17 cellular contexts compared by ENCODE assay signal in genomic region chr6:107083047-107083768, GRCh38. TPM values are rescaled to one million over a fixed set of nuclear protein-coding genes. Genes with fewer than 3 reads are reported as not detected.
DNase-seq lines count a peak whose midpoint lies in the region; ATAC-seq, FAIRE-seq and TF ChIP-seq lines count a peak whose summit lies in the region.
"Had no signal": no experiment of that assay in that cellular context is flagged by ENCODE, and none has a peak within 500 bp of the region (broad histone marks: within the 10 kb centered on the region; RNA-seq: fewer than 3 reads in every experiment).

No MANE protein-coding gene starts in this region.

- peaks cover 0 to 2% of the 10 kb centered on the region in 2 donors for H3K9me3 Mint-ChIP-seq in activated naive CD4-positive, alpha-beta T cell treated with anti-CD3 and anti-CD28 coated beads, Interleukin-2, amount 50 U/mL, for 72 hours

- H3K27ac ChIP-seq in small intestine (ENCODE audit: low read depth in 1 of 2, low read length in 1 of 2): no peak overlapping the region
- H3K27ac ChIP-seq: coronary artery, foreskin keratinocyte, SJSA1 had no signal

- ATAC-seq in activated naive CD4-positive, alpha-beta T cell treated with anti-CD3 and anti-CD28 coated beads, Interleukin-2, amount 50 U/mL, for 72 hours: peak; percentile 52 to 71
- ATAC-seq in HG02610 (IDR thresholded peaks at IDR 0.05; ENCODE audit: unreplicated experiment): peak; percentile 84
- peak; percentile 97 for ATAC-seq in HG03442 (IDR thresholded peaks at IDR 0.05; ENCODE audit: unreplicated experiment)
- no peak for ATAC-seq in SK-N-SH treated with all-trans-retinoic acid at 6 μM for 48 hours
- ATAC-seq: foreskin keratinocyte, left lobe of liver had no signal

- no peak overlapping the region for H3K4me3 ChIP-seq in small intestine (ENCODE audit: low read depth in 1 of 2, low read length in 2 of 2)
- H3K4me3 ChIP-seq: coronary artery, SJSA1 had no signal

- H3K27me3 ChIP-seq in small intestine (ENCODE audit: control insufficient read depth in 2 of 2, insufficient read depth in 2 of 2, low read length in 2 of 2): no peaks in the 10 kb centered on the region
- H3K27me3 ChIP-seq: foreskin keratinocyte, SJSA1 had no signal

- H3K36me3 Mint-ChIP-seq in activated naive CD4-positive, alpha-beta T cell treated with anti-CD3 and anti-CD28 coated beads, Interleukin-2, amount 50 U/mL, for 72 hours: peaks cover 17 to 19% of the 10 kb centered on the region in 2 donors

- no peaks in the 10 kb centered on the region for H3K9me3 ChIP-seq in small intestine (ENCODE audit: control insufficient read depth, low read depth)
- H3K9me3 ChIP-seq: SJSA1 had no signal

- FAIRE-seq in small intestine (lab: Jason Lieb, UNC): no peak

- no peaks in the 10 kb centered on the region for H3K4me1 ChIP-seq in small intestine (ENCODE audit: control insufficient read depth in 2 of 2, insufficient read depth in 1 of 2, low read depth in 1 of 2, low read length in 1 of 2)
- H3K4me1 ChIP-seq: foreskin keratinocyte had no signal

- no peaks in the 10 kb centered on the region for H3K36me3 ChIP-seq in small intestine (ENCODE audit: control insufficient read depth in 2 of 2, insufficient read depth in 2 of 2, low read length in 2 of 2)

- WGBS in small intestine, 3 donors: 80 to 87% (median 80%) methylated on average over 10 of the region's 10 CpGs

- no peak overlapping the region for H3K27ac Mint-ChIP-seq in activated naive CD4-positive, alpha-beta T cell treated with anti-CD3 and anti-CD28 coated beads, Interleukin-2, amount 50 U/mL, for 72 hours
- H3K27ac Mint-ChIP-seq: activated naive CD8-positive, alpha-beta T cell treated with anti-CD3 and anti-CD28 coated beads, Interleukin-2, amount 10 ng/mL, durations not matched to agents 7 days and 5 days had no signal

- DNase-seq in activated naive CD4-positive, alpha-beta T cell treated with anti-CD3 and anti-CD28 coated beads, Interleukin-2, amount 50 U/mL, for 72 hours (ENCODE audit: low spot score in 2 of 2): no peak
- DNase-seq in activated naive CD4-positive, alpha-beta T cell (lab: John Stamatoyannopoulos, UW): no peak
- DNase-seq in DMS153 treated with DMSO at 0.1 percent for 48 hours (lab: John Stamatoyannopoulos, UW; ENCODE audit: unreplicated experiment) (no peak), small intestine (no peak), mesenteric fat pad (ENCODE audit: low spot score) (no peak)
- DNase-seq: ACHN; activated CD4-positive, alpha-beta T cell treated with anti-CD3 and anti-CD28 coated beads for 4 hours; activated naive CD8-positive, alpha-beta T cell treated with anti-CD3 and anti-CD28 coated beads, Interleukin-2, amount 10 ng/mL, durations not matched to agents 7 days and 5 days; foreskin keratinocyte; NCI-H748 treated with DMSO at 0.1 percent for 48 hours; stimulated activated CD4-positive, alpha-beta T cell treated with anti-CD3 and anti-CD28 coated beads, Interleukin-12 subunit alpha, Interleukin-12 subunit beta, amount 100 ng/mL, for 4 hours had no signal

TF ChIP-seq in SK-N-SH treated with all-trans-retinoic acid at 6 μM for 48 hours, 23 proteins besides CTCF, POLR2A, EP300 and RAD21:
- TF ChIP-seq TOX (CRISPR knock-in tag; IDR thresholded peaks at IDR 0.05; ENCODE audit: borderline replicate concordance) (no peak), ZFP30 (CRISPR knock-in tag; IDR thresholded peaks at IDR 0.05) (no peak), CSRNP3 (CRISPR knock-in tag; IDR thresholded peaks at IDR 0.05) (no peak), PATZ1 (CRISPR knock-in tag; IDR thresholded peaks at IDR 0.05; ENCODE audit: borderline replicate concordance) (no peak), ZNF565 (CRISPR knock-in tag; conservative IDR thresholded peaks at IDR 0.05; ENCODE audit: low read depth) (no peak), ZNF70 (CRISPR knock-in tag; IDR thresholded peaks at IDR 0.05) (no peak), ESRRG (CRISPR knock-in tag; IDR thresholded peaks at IDR 0.05) (no peak), CSDC2 (CRISPR knock-in tag; IDR thresholded peaks at IDR 0.05) (no peak), BACH2 (CRISPR knock-in tag; IDR thresholded peaks at IDR 0.05; ENCODE audit: borderline replicate concordance) (no peak), PPARA (CRISPR knock-in tag; IDR thresholded peaks at IDR 0.05; ENCODE audit: borderline replicate concordance) (no peak), ZNF8 (CRISPR knock-in tag; IDR thresholded peaks at IDR 0.05) (no peak)

RNA-seq across cellular contexts. Expression of gene BEND3, which starts 32.1 kb away (rescaled TPM):
- 1 to 10 TPM; 4.0 to 5.2 TPM for total RNA-seq in activated naive CD4-positive, alpha-beta T cell treated with anti-CD3 and anti-CD28 coated beads, Interleukin-2, amount 50 U/mL, for 72 hours
- 1 to 10 TPM in 1 of 3 donors, under 1 TPM in 2; 0.45 to 3.0 (median 0.54) TPM for polyA plus RNA-seq in small intestine
- 3.4 TPM for total RNA-seq in mesenteric fat pad

RNA-seq across cellular contexts. Expression of gene MTRES1, which starts 55.2 kb away (rescaled TPM):
- 10 to 100 TPM; 10.2 to 23.0 TPM for total RNA-seq in activated naive CD4-positive, alpha-beta T cell treated with anti-CD3 and anti-CD28 coated beads, Interleukin-2, amount 50 U/mL, for 72 hours
- 10 to 100 TPM; 31.9 to 54.3 (median 37.8) TPM for polyA plus RNA-seq in small intestine
- 16.1 TPM for total RNA-seq in mesenteric fat pad
